ENCODE assay signal across 31 cellular contexts in genomic region chr9:125043148-125043547, GRCh38.
DNase-seq lines count a peak whose midpoint lies in the region; ATAC-seq, FAIRE-seq and TF ChIP-seq lines count a peak whose summit lies in the region.
"Had no signal": no experiment of that assay in that cellular context is flagged by ENCODE, and none has a peak within 500 bp of the region (broad histone marks: within the 10 kb centered on the region; RNA-seq: fewer than 3 reads in every experiment).

No MANE protein-coding gene starts in this region.

- TF ChIP-seq EP300 in HepG2 (IDR thresholded peaks at IDR 0.05; ENCODE audit: low read depth in 2 of 2, low read length in 2 of 2) = no peak
- TF ChIP-seq EP300 in HepG2 (CRISPR knock-in tag; IDR thresholded peaks at IDR 0.05; ENCODE audit: borderline replicate concordance) = no peak

- H3K27ac ChIP-seq in HepG2 (ENCODE audit: extremely low read length, insufficient read depth, low read length) = no peak overlapping the region
- no peak overlapping the region for H3K27ac ChIP-seq in right lobe of liver
- H3K27ac ChIP-seq in osteoblast (ENCODE audit: low read depth, low read length) = no peak overlapping the region
- H3K27ac ChIP-seq: 22Rv1; A549; BLaER1; BLaER1 treated with 17β-estradiol and CSF1 and Interleukin-3, amounts not matched to agents 10 nM and 100 nM; C4-2B had no signal

- H3K4me2 ChIP-seq in HepG2 (ENCODE audit: low read depth, low read length) (no peak overlapping the region), osteoblast (ENCODE audit: insufficient read depth, low read length) (no peak overlapping the region)
- H3K4me2 ChIP-seq: A549; BLaER1; BLaER1 treated with 17β-estradiol and CSF1 and Interleukin-3, amounts not matched to agents 10 nM and 100 nM had no signal

- in situ Hi-C loops in HepG2 (cut with HindIII; ENCODE audit: extremely low pct_ligation_motif_present, low pct_unique_long_range_greater_than_20kb) = no loop called here

- no peaks in the 10 kb centered on the region for H3K79me2 ChIP-seq in HepG2 (ENCODE audit: insufficient read depth, low read length)
- no peaks in the 10 kb centered on the region for H3K79me2 ChIP-seq in osteoblast (ENCODE audit: insufficient read depth, low read length)

- WGBS in HepG2 (ENCODE audit: low lambda C conversion rate) = 77% methylated on average over 3 of the region's 3 CpGs
- WGBS in right lobe of liver (ENCODE audit: insufficient coverage, low coverage, low lambda C conversion rate, missing lambda C conversion rate) = 100% methylated on average over 2 of the region's 3 CpGs

- no peak overlapping the region for H3K9ac ChIP-seq in HepG2 (ENCODE audit: insufficient read depth, low read depth, low read length)
- H3K9ac ChIP-seq: BLaER1; BLaER1 treated with 17β-estradiol and CSF1 and Interleukin-3, amounts not matched to agents 10 nM and 100 nM had no signal

- DNase-seq in HepG2 (ENCODE audit: low spot score) = peak; percentile 26
- no peak for DNase-seq in right lobe of liver
- peak; percentile 52 for DNase-seq in osteoblast (ENCODE audit: insufficient read length, low spot score, missing footprints)
- DNase-seq in HT-29 (ENCODE audit: low spot score) = no peak
- DNase-seq: 8988T; ACHN; AML-193; BE2C; C1 segment of cervical spinal cord; Caco-2; Calu3; CD4-positive, alpha-beta memory T cell; CD4-positive, alpha-beta T cell; CD4-positive, CD25-positive, alpha-beta regulatory T cell; CD8-positive, alpha-beta memory T cell; CD8-positive, alpha-beta T cell; COR-L47; DMS 273 treated with DMSO at 0.1 percent for 48 hours; DMS153; DMS53; DMS79; DMS79 treated with DMSO at 0.1 percent for 48 hours; DND-41; EL had no signal

- TF ChIP-seq CTCF in HepG2 (CRISPR knock-in tag; IDR thresholded peaks at IDR 0.05) = no peak
- TF ChIP-seq CTCF in right lobe of liver (IDR thresholded peaks at IDR 0.05) = no peak
- TF ChIP-seq CTCF in osteoblast (IDR thresholded peaks at IDR 0.05; ENCODE audit: extremely low read depth, low read depth, low read length) = no peak

- FAIRE-seq in HepG2 (lab: Jason Lieb, UNC) = no peak
- FAIRE-seq: A204.1, A549, D721Med had no signal

- no peak overlapping the region for H3K4me3 ChIP-seq in HepG2 (replicated peaks in 1 of 3; ENCODE audit: insufficient read depth in 1 of 3, low read depth in 2 of 3, low read length in 3 of 3)
- no peak overlapping the region for H3K4me3 ChIP-seq in right lobe of liver
- H3K4me3 ChIP-seq in osteoblast (ENCODE audit: insufficient read depth, low read length) = no peak overlapping the region
- H3K4me3 ChIP-seq: A549; BLaER1; BLaER1 treated with 17β-estradiol and CSF1 and Interleukin-3, amounts not matched to agents 10 nM and 100 nM had no signal

- no peaks in the 10 kb centered on the region for H4K20me1 ChIP-seq in HepG2 (ENCODE audit: insufficient read depth, low read length)
- no peaks in the 10 kb centered on the region for H4K20me1 ChIP-seq in osteoblast (ENCODE audit: insufficient read depth, low read length)
- H4K20me1 ChIP-seq: BLaER1; BLaER1 treated with 17β-estradiol and CSF1 and Interleukin-3, amounts not matched to agents 10 nM and 100 nM had no signal

- CTCF ChIA-PET in HepG2 (lab: Yijun Ruan, JAX; ENCODE audit: low intra/inter-chr PET ratio, low total read pairs) = no interaction called here

- ATAC-seq in HepG2 = peak; percentile 60
- no peak for ATAC-seq in right lobe of liver
- ATAC-seq: A549; CD8-positive, alpha-beta T cell had no signal

- H3K27me3 ChIP-seq in HepG2 (ENCODE audit: control insufficient read depth in 1 of 2, insufficient read depth in 2 of 2, low read length in 2 of 2) = no peaks in the 10 kb centered on the region
- no peaks in the 10 kb centered on the region for H3K27me3 ChIP-seq in right lobe of liver
- no peaks in the 10 kb centered on the region for H3K27me3 ChIP-seq in osteoblast (ENCODE audit: insufficient read depth, low read length)
- H3K27me3 ChIP-seq: BE2C; BLaER1; BLaER1 treated with 17β-estradiol and CSF1 and Interleukin-3, amounts not matched to agents 10 nM and 100 nM had no signal

- no TSS peak for BruUV-seq in HepG2 (replicated peaks; lab: Mats Ljungman, UMichigan)

- TF ChIP-seq POLR2A in HepG2 (IDR thresholded peaks at IDR 0.05; ENCODE audit: insufficient read depth in 1 of 2, low read depth in 2 of 2, low read length in 2 of 2) (no peak), right lobe of liver (IDR thresholded peaks at IDR 0.05) (no peak)

- H2AFZ ChIP-seq in HepG2 (ENCODE audit: low read length) (no peak overlapping the region), osteoblast (ENCODE audit: low read length) (no peak overlapping the region)

- H3K9me3 ChIP-seq in HepG2 (ENCODE audit: low read length) = no peaks in the 10 kb centered on the region
- H3K9me3 ChIP-seq in right lobe of liver = no peaks in the 10 kb centered on the region
- H3K9me3 ChIP-seq in osteoblast (ENCODE audit: low read depth, low read length) = no peaks in the 10 kb centered on the region
- H3K9me3 ChIP-seq: A549, BE2C, Caco-2 had no signal

- POLR2A ChIA-PET in HepG2 (lab: Yijun Ruan, JAX) = no interaction called here

- intact Hi-C loops in HepG2 (cut with micrococcal nuclease; ENCODE audit: unreplicated experiment) (no loop called here), right lobe of liver (cut with DNase I) (no loop called here)

- TF ChIP-seq RAD21 in HepG2 (CRISPR knock-in tag; IDR thresholded peaks at IDR 0.05) = no peak

- H3K4me1 ChIP-seq in HepG2 (ENCODE audit: insufficient read depth, low read length) = peaks cover 14% of the 10 kb centered on the region
- H3K4me1 ChIP-seq in right lobe of liver = no peaks in the 10 kb centered on the region
- H3K4me1 ChIP-seq in osteoblast (ENCODE audit: insufficient read depth, low read length) = no peaks in the 10 kb centered on the region
- H3K4me1 ChIP-seq: A549; BE2C; BLaER1; BLaER1 treated with 17β-estradiol and CSF1 and Interleukin-3, amounts not matched to agents 10 nM and 100 nM; Caco-2 had no signal

- no peaks in the 10 kb centered on the region; a peak in 2 of 5 replicates for H3K36me3 ChIP-seq in HepG2 (replicated peaks in 1 of 2; ENCODE audit: control insufficient read depth in 1 of 2, insufficient read depth in 2 of 2, low read length in 2 of 2)
- no peaks in the 10 kb centered on the region for H3K36me3 ChIP-seq in right lobe of liver
- no peaks in the 10 kb centered on the region for H3K36me3 ChIP-seq in osteoblast (ENCODE audit: insufficient read depth, low read length)
- H3K36me3 ChIP-seq: BE2C had no signal

TF ChIP-seq in HepG2, 621 proteins besides CTCF, POLR2A, EP300 and RAD21:
- no peak for TF ChIP-seq SAP130 (CRISPR knock-in tag; IDR thresholded peaks at IDR 0.05; ENCODE audit: low read depth)
- TF ChIP-seq SOX5 (CRISPR knock-in tag; IDR thresholded peaks at IDR 0.05; ENCODE audit: borderline replicate concordance) = peak; percentile 51; the same call in 1 of the 2 replicates
- TF ChIP-seq FOXA3 (CRISPR knock-in tag; IDR thresholded peaks at IDR 0.05) = peak; percentile 18; the same call in 1 of the 2 replicates
- 0 out of 2 replicates have a peak, but pooled peaks have one; percentile 16 for TF ChIP-seq RCOR2 (CRISPR knock-in tag; IDR thresholded peaks at IDR 0.05)
- TF ChIP-seq ELF3 (CRISPR knock-in tag; IDR thresholded peaks at IDR 0.05) = peak; percentile 57
- TF ChIP-seq SOX13 (IDR thresholded peaks at IDR 0.05) = no peak
- peak in 1 of 2 experiments; percentile 37; a peak in 1 of 4 replicates for TF ChIP-seq SOX13 (CRISPR knock-in tag; conservative IDR thresholded peaks at IDR 0.05 in 1 of 2, IDR thresholded peaks at IDR 0.05 in 1 of 2)
- TF ChIP-seq ZNF44 (CRISPR knock-in tag; IDR thresholded peaks at IDR 0.05) = no peak
- TF ChIP-seq GLMP (CRISPR knock-in tag; IDR thresholded peaks at IDR 0.05; ENCODE audit: borderline replicate concordance) = no peak
- no peak for TF ChIP-seq ZC3H13 (CRISPR knock-in tag; IDR thresholded peaks at IDR 0.05)
- no peak for TF ChIP-seq FOXP1 (IDR thresholded peaks at IDR 0.05)
- peak; percentile 29; the same call in 1 of the 2 replicates for TF ChIP-seq FOXP1 (CRISPR knock-in tag; IDR thresholded peaks at IDR 0.05)
- peak; percentile 27; the same call in 1 of the 2 replicates for TF ChIP-seq TCF7 (IDR thresholded peaks at IDR 0.05; ENCODE audit: low read depth)
- TF ChIP-seq, protein P1, sequence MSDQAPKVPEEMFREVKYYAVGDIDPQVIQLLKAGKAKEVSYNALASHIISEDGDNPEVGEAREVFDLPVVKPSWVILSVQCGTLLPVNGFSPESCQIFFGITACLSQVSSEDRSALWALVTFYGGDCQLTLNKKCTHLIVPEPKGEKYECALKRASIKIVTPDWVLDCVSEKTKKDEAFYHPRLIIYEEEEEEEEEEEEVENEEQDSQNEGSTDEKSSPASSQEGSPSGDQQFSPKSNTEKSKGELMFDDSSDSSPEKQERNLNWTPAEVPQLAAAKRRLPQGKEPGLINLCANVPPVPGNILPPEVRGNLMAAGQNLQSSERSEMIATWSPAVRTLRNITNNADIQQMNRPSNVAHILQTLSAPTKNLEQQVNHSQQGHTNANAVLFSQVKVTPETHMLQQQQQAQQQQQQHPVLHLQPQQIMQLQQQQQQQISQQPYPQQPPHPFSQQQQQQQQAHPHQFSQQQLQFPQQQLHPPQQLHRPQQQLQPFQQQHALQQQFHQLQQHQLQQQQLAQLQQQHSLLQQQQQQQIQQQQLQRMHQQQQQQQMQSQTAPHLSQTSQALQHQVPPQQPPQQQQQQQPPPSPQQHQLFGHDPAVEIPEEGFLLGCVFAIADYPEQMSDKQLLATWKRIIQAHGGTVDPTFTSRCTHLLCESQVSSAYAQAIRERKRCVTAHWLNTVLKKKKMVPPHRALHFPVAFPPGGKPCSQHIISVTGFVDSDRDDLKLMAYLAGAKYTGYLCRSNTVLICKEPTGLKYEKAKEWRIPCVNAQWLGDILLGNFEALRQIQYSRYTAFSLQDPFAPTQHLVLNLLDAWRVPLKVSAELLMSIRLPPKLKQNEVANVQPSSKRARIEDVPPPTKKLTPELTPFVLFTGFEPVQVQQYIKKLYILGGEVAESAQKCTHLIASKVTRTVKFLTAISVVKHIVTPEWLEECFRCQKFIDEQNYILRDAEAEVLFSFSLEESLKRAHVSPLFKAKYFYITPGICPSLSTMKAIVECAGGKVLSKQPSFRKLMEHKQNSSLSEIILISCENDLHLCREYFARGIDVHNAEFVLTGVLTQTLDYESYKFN (CRISPR knock-in tag; conservative IDR thresholded peaks at IDR 0.05) = no peak
- TF ChIP-seq ZSCAN20 (CRISPR knock-in tag; IDR thresholded peaks at IDR 0.05; ENCODE audit: borderline replicate concordance) = no peak
TF ChIP-seq in HepG2: peak in this region for 7.

Comparison
In these comparisons a context has a peak if more than half of its experiments do, and no peak if none do; other contexts are left out.
1. DNase-seq: peak in HepG2 (single experiment) and osteoblast (single experiment); none in right lobe of liver (0 of 3) and HT-29 (single experiment).